In the genomic region with DNA sequence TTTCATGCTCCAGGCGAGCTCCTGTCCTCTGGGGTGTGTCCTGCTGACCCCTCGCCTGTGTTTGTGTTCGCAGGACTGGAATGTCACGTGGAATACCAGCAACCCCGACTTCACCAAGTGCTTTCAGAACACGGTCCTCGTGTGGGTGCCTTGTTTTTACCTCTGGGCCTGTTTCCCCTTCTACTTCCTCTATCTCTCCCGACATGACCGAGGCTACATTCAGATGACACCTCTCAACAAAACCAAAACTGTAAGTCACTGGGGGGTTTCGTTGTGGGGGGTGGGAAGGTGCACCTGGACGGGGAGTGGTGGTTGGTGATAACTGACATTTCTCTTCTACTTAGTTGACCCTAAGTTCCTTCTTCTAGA, we compare ENCODE assay signal across 9 cellular contexts. TPM values are rescaled to one million over a fixed set of nuclear protein-coding genes. Genes with fewer than 3 reads are reported as not detected.
DNase-seq lines count a peak whose midpoint lies in the region; ATAC-seq, FAIRE-seq and TF ChIP-seq lines count a peak whose summit lies in the region.
"Had no signal": no experiment of that assay in that cellular context is flagged by ENCODE, and none has a peak within 500 bp of the region (broad histone marks: within the 10 kb centered on the region; RNA-seq: fewer than 3 reads in every experiment).

No MANE protein-coding gene starts in this region.

- in situ Hi-C loops in HepG2 (cut with HindIII; ENCODE audit: extremely low pct_ligation_motif_present, low pct_unique_long_range_greater_than_20kb), result no loop called here

- peaks cover 44% of the 10 kb centered on the region for H3K36me3 ChIP-seq in DND-41 (ENCODE audit: insufficient read depth, low read length)
- peaks cover 31 to 34% of the 10 kb centered on the region in 2 experiments for H3K36me3 ChIP-seq in HepG2 (replicated peaks in 1 of 2; ENCODE audit: control insufficient read depth in 1 of 2, insufficient read depth in 2 of 2, low read length in 2 of 2)

- intact Hi-C loops in HepG2 (cut with micrococcal nuclease; ENCODE audit: unreplicated experiment), result no loop called here
- intact Hi-C loops in lower leg skin (cut with DNase I; ENCODE audit: low total_unique reads), result no loop called here

- H3K4me1 Mint-ChIP-seq in effector memory CD8-positive, alpha-beta T cell (ENCODE audit: low read depth in 2 of 2), result peaks cover 14 to 22% of the 10 kb centered on the region in 2 donors

- FAIRE-seq in HepG2 (lab: Jason Lieb, UNC), result no peak

- H3K4me3 ChIP-seq in DND-41 (ENCODE audit: low read depth in 1 of 2, low read length in 2 of 2) (no peak overlapping the region), HepG2 (replicated peaks in 1 of 3; ENCODE audit: insufficient read depth in 1 of 3, low read depth in 2 of 3, low read length in 3 of 3) (no peak overlapping the region), lower leg skin (ENCODE audit: low read depth, poor library complexity, severe bottlenecking) (no peak overlapping the region)

- CTCF ChIA-PET in HepG2 (lab: Yijun Ruan, JAX; ENCODE audit: low intra/inter-chr PET ratio, low total read pairs), result no interaction called here

- H2AFZ ChIP-seq in DND-41 (ENCODE audit: low read depth, low read length) (no peak overlapping the region), HepG2 (ENCODE audit: low read length) (no peak overlapping the region)

- H3K27me3 Mint-ChIP-seq in effector memory CD8-positive, alpha-beta T cell, result no peaks in the 10 kb centered on the region

- H3K9me3 Mint-ChIP-seq in effector memory CD8-positive, alpha-beta T cell, result no peaks in the 10 kb centered on the region

- H3K4me1 ChIP-seq in DND-41 (ENCODE audit: insufficient read depth, low read length), result no peaks in the 10 kb centered on the region
- H3K4me1 ChIP-seq in HepG2 (ENCODE audit: insufficient read depth, low read length), result 0 out of 2 replicates have a peak, but pooled peaks cover 7% of the 10 kb centered on the region

- H3K27ac ChIP-seq in DND-41 (ENCODE audit: low read length), result peak overlapping the region; percentile 40
- H3K27ac ChIP-seq in HepG2 (ENCODE audit: extremely low read length, insufficient read depth, low read length), result no peak overlapping the region

- 96% methylated on average over 11 of the region's 11 CpGs for WGBS in HepG2 (ENCODE audit: low lambda C conversion rate)
- 82 to 91% methylated on average over 11 of the region's 11 CpGs for WGBS in lower leg skin, 2 donors

- H3K27me3 ChIP-seq in DND-41 (ENCODE audit: insufficient read depth, low read length, poor library complexity) (no peaks in the 10 kb centered on the region), HepG2 (ENCODE audit: control insufficient read depth in 1 of 2, insufficient read depth in 2 of 2, low read length in 2 of 2) (no peaks in the 10 kb centered on the region)

- H3K9me3 ChIP-seq in DND-41 (ENCODE audit: insufficient read depth, low read length, severe bottlenecking), result no peaks in the 10 kb centered on the region
- no peaks in the 10 kb centered on the region for H3K9me3 ChIP-seq in HepG2 (ENCODE audit: low read length)

- no peak for TF ChIP-seq CTCF in DND-41 (IDR thresholded peaks at IDR 0.05; ENCODE audit: borderline replicate concordance, extremely low read depth, low read length, poor library complexity, severe bottlenecking)
- TF ChIP-seq CTCF in HepG2 (CRISPR knock-in tag; IDR thresholded peaks at IDR 0.05), result no peak
- no peak for TF ChIP-seq CTCF in lower leg skin (IDR thresholded peaks at IDR 0.05)

- no peak overlapping the region for H3K4me2 ChIP-seq in DND-41 (ENCODE audit: insufficient read depth, low read length)
- H3K4me2 ChIP-seq in HepG2 (ENCODE audit: low read depth, low read length), result no peak overlapping the region

- TF ChIP-seq EP300 in HepG2 (IDR thresholded peaks at IDR 0.05; ENCODE audit: low read depth in 2 of 2, low read length in 2 of 2), result no peak
- TF ChIP-seq EP300 in HepG2 (CRISPR knock-in tag; IDR thresholded peaks at IDR 0.05; ENCODE audit: borderline replicate concordance), result no peak

- peaks cover 34% of the 10 kb centered on the region for H3K36me3 Mint-ChIP-seq in effector memory CD8-positive, alpha-beta T cell (ENCODE audit: insufficient read depth)

- H3K79me2 ChIP-seq in DND-41 (ENCODE audit: insufficient read depth, low read length) (peaks cover 44% of the 10 kb centered on the region), HepG2 (ENCODE audit: insufficient read depth, low read length) (peaks cover 8% of the 10 kb centered on the region)

- peak overlapping the region; percentile 67 to 87 for H3K27ac Mint-ChIP-seq in effector memory CD8-positive, alpha-beta T cell

- H4K20me1 ChIP-seq in DND-41 (ENCODE audit: insufficient read depth, low read length), result peaks cover 19% of the 10 kb centered on the region; the same call in 1 of the 2 replicates
- H4K20me1 ChIP-seq in HepG2 (ENCODE audit: insufficient read depth, low read length), result no peaks in the 10 kb centered on the region; the same call in 1 of the 2 replicates

- no peak for DNase-seq in DND-41
- no peak for DNase-seq in effector memory CD8-positive, alpha-beta T cell
- DNase-seq in HepG2 (ENCODE audit: low spot score), result no peak
- no peak for DNase-seq in lower leg skin (ENCODE audit: low spot score in 2 of 2)
- DNase-seq in OCI-M1 (lab: John Stamatoyannopoulos, UW), result no peak
- no peak for DNase-seq in stimulated activated CD4-positive, alpha-beta T cell treated with anti-CD3 and anti-CD28 coated beads, Interleukin-4, amount 100 ng/mL, for 4 hours
- DNase-seq: left colon had no signal

- POLR2A ChIA-PET in HepG2 (lab: Yijun Ruan, JAX), result no interaction called here

- BruUV-seq in HepG2 (replicated peaks; lab: Mats Ljungman, UMichigan), result no TSS peak

- TF ChIP-seq POLR2A in HepG2 (IDR thresholded peaks at IDR 0.05; ENCODE audit: insufficient read depth in 1 of 2, low read depth in 2 of 2, low read length in 2 of 2), result no peak
- TF ChIP-seq POLR2A in lower leg skin (IDR thresholded peaks at IDR 0.05), result no peak

- TF ChIP-seq RAD21 in HepG2 (CRISPR knock-in tag; IDR thresholded peaks at IDR 0.05), result no peak

- ATAC-seq in DND-41 (ENCODE audit: insufficient read depth, low read depth) (no peak), GM19452 (IDR thresholded peaks at IDR 0.05; ENCODE audit: unreplicated experiment) (peak; percentile 59), HG03342 (IDR thresholded peaks at IDR 0.05; ENCODE audit: unreplicated experiment) (peak; percentile 74), HepG2 (no peak)
- ATAC-seq in effector memory CD8-positive, alpha-beta T cell (replicated peaks), result peak; percentile 42
- ATAC-seq: left colon had no signal

- H3K9ac ChIP-seq in DND-41 (ENCODE audit: low read depth, low read length) (no peak overlapping the region), HepG2 (ENCODE audit: insufficient read depth, low read depth, low read length) (no peak overlapping the region)

- peak overlapping the region in 1 of 2 donors; percentile 39 for H3K4me3 Mint-ChIP-seq in effector memory CD8-positive, alpha-beta T cell

TF ChIP-seq in HepG2, 621 proteins besides CTCF, POLR2A, EP300 and RAD21:
- TF ChIP-seq, protein P1, sequence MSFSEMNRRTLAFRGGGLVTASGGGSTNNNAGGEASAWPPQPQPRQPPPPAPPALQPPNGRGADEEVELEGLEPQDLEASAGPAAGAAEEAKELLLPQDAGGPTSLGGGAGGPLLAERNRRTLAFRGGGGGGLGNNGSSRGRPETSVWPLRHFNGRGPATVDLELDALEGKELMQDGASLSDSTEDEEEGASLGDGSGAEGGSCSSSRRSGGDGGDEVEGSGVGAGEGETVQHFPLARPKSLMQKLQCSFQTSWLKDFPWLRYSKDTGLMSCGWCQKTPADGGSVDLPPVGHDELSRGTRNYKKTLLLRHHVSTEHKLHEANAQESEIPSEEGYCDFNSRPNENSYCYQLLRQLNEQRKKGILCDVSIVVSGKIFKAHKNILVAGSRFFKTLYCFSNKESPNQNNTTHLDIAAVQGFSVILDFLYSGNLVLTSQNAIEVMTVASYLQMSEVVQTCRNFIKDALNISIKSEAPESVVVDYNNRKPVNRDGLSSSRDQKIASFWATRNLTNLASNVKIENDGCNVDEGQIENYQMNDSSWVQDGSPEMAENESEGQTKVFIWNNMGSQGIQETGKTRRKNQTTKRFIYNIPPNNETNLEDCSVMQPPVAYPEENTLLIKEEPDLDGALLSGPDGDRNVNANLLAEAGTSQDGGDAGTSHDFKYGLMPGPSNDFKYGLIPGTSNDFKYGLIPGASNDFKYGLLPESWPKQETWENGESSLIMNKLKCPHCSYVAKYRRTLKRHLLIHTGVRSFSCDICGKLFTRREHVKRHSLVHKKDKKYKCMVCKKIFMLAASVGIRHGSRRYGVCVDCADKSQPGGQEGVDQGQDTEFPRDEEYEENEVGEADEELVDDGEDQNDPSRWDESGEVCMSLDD (CRISPR knock-in tag; IDR thresholded peaks at IDR 0.05; ENCODE audit: borderline replicate concordance), result no peak
- TF ChIP-seq JUNB (CRISPR knock-in tag; IDR thresholded peaks at IDR 0.05; ENCODE audit: borderline replicate concordance) (no peak), ZNF780A (CRISPR knock-in tag; IDR thresholded peaks at IDR 0.05) (no peak), NRL (CRISPR knock-in tag; IDR thresholded peaks at IDR 0.05; ENCODE audit: borderline replicate concordance) (no peak)

RNA-seq across cellular contexts. Expression of gene ABCC1, which starts 58.3 kb away (rescaled TPM):
- total RNA-seq in HepG2 (2016; rRNA removed; fragmentation: Illumina TruSeq; extraction: Trizol) (10.2 and 13.0 TPM in 2 replicates), lower leg skin (10 to 100 TPM; 16.4 to 25.3 (median 21.8) TPM)
- total RNA-seq in HepG2 (2016; cell fraction: cytosol; rRNA removed; fragmentation: Illumina TruSeq; extraction: Trizol; ENCODE audit: low read depth), result 6.2 and 6.4 TPM in 2 replicates
- total RNA-seq in HepG2 (2016; cell fraction: insoluble cytoplasmic fraction; rRNA removed; fragmentation: Illumina TruSeq; extraction: Trizol), result 8.4 and 12.8 TPM in 2 replicates
- 7.7 and 8.5 TPM in 2 replicates for total RNA-seq in HepG2 (2016; cell fraction: membrane; rRNA removed; fragmentation: Illumina TruSeq; extraction: Trizol)
- 23.8 and 28.6 TPM in 2 replicates for total RNA-seq in HepG2 (2016; cell fraction: nucleus; rRNA removed; fragmentation: Illumina TruSeq; extraction: Trizol)
- polyA plus RNA-seq in HepG2 (2011; rRNA removed), result 30.6 and 38.1 TPM in 2 replicates
- 14.1 and 14.7 TPM in 2 replicates for polyA plus RNA-seq in HepG2 (2011; cell fraction: cytosol; rRNA removed)
- 110 and 133 TPM in 2 replicates for polyA plus RNA-seq in HepG2 (2011; cell fraction: nucleus; rRNA removed)
- polyA plus RNA-seq in HepG2 (2012), result 23.1 and 36.8 TPM in 2 replicates
- polyA plus RNA-seq in HepG2 (2016; cell fraction: cytosol; fragmentation: Illumina TruSeq; extraction: Trizol; ENCODE audit: low read depth), result 1.3 TPM in 2 replicates
- polyA plus RNA-seq in HepG2 (2016; cell fraction: insoluble cytoplasmic fraction; fragmentation: Illumina TruSeq; extraction: Trizol; ENCODE audit: low read depth), result 6.5 and 9.3 TPM in 2 replicates
- 2.5 and 3.5 TPM in 2 replicates for polyA plus RNA-seq in HepG2 (2016; cell fraction: membrane; fragmentation: Illumina TruSeq; extraction: Trizol; ENCODE audit: low read depth)
- polyA plus RNA-seq in HepG2 (2016; cell fraction: nucleus; fragmentation: Illumina TruSeq; extraction: Trizol; ENCODE audit: insufficient read depth, low read depth), result 47.8 and 49.6 TPM in 2 replicates
- 87.8 and 152 TPM in 2 replicates for polyA minus RNA-seq in HepG2 (2011; rRNA and poly(A)+ RNA removed; ENCODE audit: low replicate concordance)
- polyA minus RNA-seq in HepG2 (2011; cell fraction: cytosol; rRNA and poly(A)+ RNA removed), result 36.7 and 46.7 TPM in 2 replicates
- 61.3 and 64.6 TPM in 2 replicates for polyA minus RNA-seq in HepG2 (2011; cell fraction: nucleus; rRNA and poly(A)+ RNA removed)

Comparison
In these comparisons a context has a peak if more than half of its experiments do, and no peak if none do; other contexts are left out.
1. ATAC-seq: peak in GM19452 (single experiment), HG03342 (single experiment) and effector memory CD8-positive, alpha-beta T cell (single experiment); none in DND-41 (single experiment) and HepG2 (single experiment).